In the genomic region with DNA sequence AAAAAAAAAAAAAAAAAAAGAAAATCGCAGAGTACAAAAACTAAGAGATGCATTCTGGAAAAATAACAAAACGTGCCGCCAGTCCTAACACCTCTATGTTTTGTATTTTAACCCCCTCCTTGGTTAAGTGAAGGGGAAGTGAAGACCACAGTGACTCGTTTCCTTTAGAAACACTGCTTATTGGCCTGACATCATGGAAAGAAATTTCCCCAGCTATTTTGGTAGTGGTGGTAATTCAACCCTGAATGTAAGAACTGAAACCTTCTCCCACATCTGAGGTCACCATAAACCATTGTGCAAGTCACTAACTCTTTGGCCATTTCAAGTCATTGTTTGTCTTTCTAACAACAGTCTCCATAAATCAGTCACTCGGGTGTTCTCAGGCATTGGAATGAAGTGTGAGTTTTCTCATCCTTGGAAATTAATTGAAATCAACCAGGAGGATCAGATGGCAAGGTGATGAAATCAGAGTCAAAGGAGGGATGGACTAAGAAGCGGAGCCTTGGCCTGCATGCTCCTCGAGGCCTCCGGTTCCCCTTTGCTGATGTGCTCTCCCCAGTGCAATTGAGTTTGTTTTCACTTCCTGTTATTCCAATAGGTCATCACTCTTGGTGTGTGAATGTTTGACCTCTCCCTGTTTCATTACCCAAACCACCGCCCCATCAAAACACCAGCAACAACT, we compare ENCODE assay signal across 8 cellular contexts.
DNase-seq lines count a peak whose midpoint lies in the region; ATAC-seq and TF ChIP-seq lines count a peak whose summit lies in the region.
"Had no signal": no experiment of that assay in that cellular context is flagged by ENCODE, and none has a peak within 500 bp of the region (broad histone marks: within the 10 kb centered on the region; RNA-seq: fewer than 3 reads in every experiment).

No MANE protein-coding gene starts in this region.

- ATAC-seq in GM18511 (IDR thresholded peaks at IDR 0.05; ENCODE audit: unreplicated experiment) (peak; percentile 93), GM21526 (IDR thresholded peaks at IDR 0.05; ENCODE audit: low FRiP score, unreplicated experiment) (peak; percentile 81)
- ATAC-seq in activated naive CD4-positive, alpha-beta T cell treated with anti-CD3 and anti-CD28 coated beads, Interleukin-2, amount 50 U/mL, for 72 hours, result peak; percentile 85 to 87

- 64% methylated on average over 9 of the region's 9 CpGs for WGBS in suprapubic skin

- peaks cover 79% of the 10 kb centered on the region for H3K4me1 Mint-ChIP-seq in stimulated activated naive CD8-positive, alpha-beta T cell treated with anti-CD3 and anti-CD28 coated beads, Interleukin-15, Interleukin-2, amounts not matched to agents 100 ng/mL and 50 ng/mL, for 24 hours (ENCODE audit: low read depth)

- H3K27ac ChIP-seq in HL-60 (replicated peaks) (no peak overlapping the region), suprapubic skin (no peak overlapping the region)
- H3K27ac ChIP-seq: SK-N-MC had no signal

- TF ChIP-seq CTCF in HL-60 (IDR thresholded peaks at IDR 0.05; ENCODE audit: insufficient read depth, low read length) (no peak), suprapubic skin (IDR thresholded peaks at IDR 0.05) (no peak)

- H3K4me3 Mint-ChIP-seq in stimulated activated naive CD8-positive, alpha-beta T cell treated with anti-CD3 and anti-CD28 coated beads, Interleukin-15, Interleukin-2, amounts not matched to agents 100 ng/mL and 50 ng/mL, for 24 hours, result peak overlapping the region; percentile 21

- H3K27ac Mint-ChIP-seq in activated naive CD4-positive, alpha-beta T cell treated with anti-CD3 and anti-CD28 coated beads, Interleukin-2, amount 50 U/mL, for 72 hours, result peak overlapping the region; percentile 29 to 87
- peak overlapping the region; percentile 87 for H3K27ac Mint-ChIP-seq in stimulated activated naive CD8-positive, alpha-beta T cell treated with anti-CD3 and anti-CD28 coated beads, Interleukin-15, Interleukin-2, amounts not matched to agents 100 ng/mL and 50 ng/mL, for 24 hours

- DNase-seq in HL-60 (ENCODE audit: low read depth in 1 of 2, low spot score in 1 of 2) (peak; percentile 30 to 69), NCI-H1417 treated with DMSO at 0.1 percent for 48 hours (lab: John Stamatoyannopoulos, UW) (no peak), suprapubic skin (ENCODE audit: low spot score in 2 of 2) (no peak)
- peak in 1 of 2 donors; percentile 20 for DNase-seq in activated naive CD4-positive, alpha-beta T cell treated with anti-CD3 and anti-CD28 coated beads, Interleukin-2, amount 50 U/mL, for 72 hours (ENCODE audit: low spot score in 2 of 2)

- no peak overlapping the region for H3K4me3 ChIP-seq in HL-60 (replicated peaks; ENCODE audit: insufficient read depth, low read length)
- no peak overlapping the region for H3K4me3 ChIP-seq in suprapubic skin
- H3K4me3 ChIP-seq: SK-N-MC had no signal

- TF ChIP-seq EP300 in suprapubic skin (IDR thresholded peaks at IDR 0.05), result no peak

- H3K9me3 ChIP-seq in suprapubic skin, result no peaks in the 10 kb centered on the region

- no peaks in the 10 kb centered on the region for H3K4me1 ChIP-seq in suprapubic skin

- no peak for TF ChIP-seq POLR2A in suprapubic skin (IDR thresholded peaks at IDR 0.05)

- no peaks in the 10 kb centered on the region for H3K27me3 Mint-ChIP-seq in stimulated activated naive CD8-positive, alpha-beta T cell treated with anti-CD3 and anti-CD28 coated beads, Interleukin-15, Interleukin-2, amounts not matched to agents 100 ng/mL and 50 ng/mL, for 24 hours

- no peaks in the 10 kb centered on the region for H3K36me3 ChIP-seq in suprapubic skin

- peaks cover 8 to 25% of the 10 kb centered on the region in 2 donors for H3K9me3 Mint-ChIP-seq in activated naive CD4-positive, alpha-beta T cell treated with anti-CD3 and anti-CD28 coated beads, Interleukin-2, amount 50 U/mL, for 72 hours
- peaks cover 23% of the 10 kb centered on the region for H3K9me3 Mint-ChIP-seq in stimulated activated naive CD8-positive, alpha-beta T cell treated with anti-CD3 and anti-CD28 coated beads, Interleukin-15, Interleukin-2, amounts not matched to agents 100 ng/mL and 50 ng/mL, for 24 hours

- H3K36me3 Mint-ChIP-seq in activated naive CD4-positive, alpha-beta T cell treated with anti-CD3 and anti-CD28 coated beads, Interleukin-2, amount 50 U/mL, for 72 hours, result peaks cover 8 to 43% of the 10 kb centered on the region in 2 donors
- peaks cover 20% of the 10 kb centered on the region for H3K36me3 Mint-ChIP-seq in stimulated activated naive CD8-positive, alpha-beta T cell treated with anti-CD3 and anti-CD28 coated beads, Interleukin-15, Interleukin-2, amounts not matched to agents 100 ng/mL and 50 ng/mL, for 24 hours (ENCODE audit: low read depth)

- no peaks in the 10 kb centered on the region for H3K27me3 ChIP-seq in HL-60 (ENCODE audit: insufficient read depth, poor library complexity, severe bottlenecking)
- no peaks in the 10 kb centered on the region for H3K27me3 ChIP-seq in suprapubic skin

Comparison
In these comparisons a context has a peak if more than half of its experiments do, and no peak if none do; other contexts are left out.
1. DNase-seq: peak in HL-60 (2 of 2); none in NCI-H1417 treated with DMSO at 0.1 percent for 48 hours (single experiment) and suprapubic skin (0 of 2).
2. Peak in every context shown above with its lines, with median percentiles within 50 percentile points of each other: ATAC-seq.